19 cellular contexts compared by ENCODE assay signal in genomic region chr7:92330835-92331438, GRCh38.
A peak's percentile ranks its signal among the peaks of the same experiment; 100 is the strongest.
DNase-seq lines count a peak whose midpoint lies in the region; ATAC-seq, FAIRE-seq and TF ChIP-seq lines count a peak whose summit lies in the region.
"Had no signal": no experiment of that assay in that cellular context is flagged by ENCODE, and none has a peak within 500 bp of the region (broad histone marks: within the 10 kb centered on the region; RNA-seq: fewer than 3 reads in every experiment).

No MANE protein-coding gene starts in this region.

- no peaks in the 10 kb centered on the region for H3K4me1 ChIP-seq in K562 (replicated peaks in 1 of 2; ENCODE audit: control insufficient read depth in 2 of 2, insufficient read depth in 2 of 2, low read length in 2 of 2)
- no peaks in the 10 kb centered on the region for H3K4me1 ChIP-seq in mucosa of descending colon (ENCODE audit: low read depth)
- no peaks in the 10 kb centered on the region for H3K4me1 ChIP-seq in transverse colon
- H3K4me1 ChIP-seq in endodermal cell (ENCODE audit: control insufficient read depth, insufficient read depth, low read length) = no peaks in the 10 kb centered on the region
- H3K4me1 ChIP-seq: Caco-2 had no signal

- no peak overlapping the region for H3K4me3 Mint-ChIP-seq in endodermal cell
- H3K4me3 Mint-ChIP-seq: CD4-positive, alpha-beta T cell; H9 had no signal

- no peaks in the 10 kb centered on the region for H4K20me1 ChIP-seq in K562 (replicated peaks; ENCODE audit: control insufficient read depth, insufficient read depth, low read length)

- CTCF ChIA-PET in K562 (lab: Yijun Ruan, JAX; ENCODE audit: low intra/inter-chr PET ratio) = no interaction called here

- H3K9me3 Mint-ChIP-seq in endodermal cell = peaks cover 7% of the 10 kb centered on the region

- no peaks in the 10 kb centered on the region for H3K27me3 Mint-ChIP-seq in endodermal cell (ENCODE audit: insufficient read depth)
- H3K27me3 Mint-ChIP-seq: CD4-positive, alpha-beta T cell had no signal

- H3K9ac ChIP-seq in K562 (ENCODE audit: insufficient read depth in 1 of 2, low read depth in 2 of 2, low read length in 2 of 2) (no peak overlapping the region), endodermal cell (ENCODE audit: extremely low read depth, low read length, poor library complexity, severe bottlenecking) (no peak overlapping the region)

- no peak for FAIRE-seq in K562 (lab: Jason Lieb, UNC)
- FAIRE-seq: GM12892, GM18507 had no signal

- no peak overlapping the region for H3K27ac Mint-ChIP-seq in endodermal cell
- H3K27ac Mint-ChIP-seq: CD4-positive, alpha-beta T cell; H9 had no signal

- H3K4me2 ChIP-seq in K562 (ENCODE audit: insufficient read depth, low read length) = no peak overlapping the region

- no peak for TF ChIP-seq RAD21 in K562 (CRISPR knock-in tag; conservative IDR thresholded peaks at IDR 0.05 in 1 of 2, IDR thresholded peaks at IDR 0.05 in 1 of 2)

- no peak overlapping the region for H2AFZ ChIP-seq in K562 (ENCODE audit: low read depth, low read length)

- H3K27me3 ChIP-seq in K562 (ENCODE audit: control insufficient read depth in 2 of 2, insufficient read depth in 2 of 2, low read length in 2 of 2) (no peaks in the 10 kb centered on the region), transverse colon (no peaks in the 10 kb centered on the region), endodermal cell (ENCODE audit: control insufficient read depth, insufficient read depth, low read length, poor library complexity, severe bottlenecking) (no peaks in the 10 kb centered on the region)

- POLR2A ChIA-PET in K562 (lab: Yijun Ruan, JAX) = no interaction called here

- H3K4me3 ChIP-seq in K562 (no peak overlapping the region), mucosa of descending colon (no peak overlapping the region), transverse colon (no peak overlapping the region), endodermal cell (ENCODE audit: low read length) (no peak overlapping the region)

- in situ Hi-C loops in K562 (cut with MboI) (no loop called here), transverse colon (cut with MboI; ENCODE audit: low pct_ligation_motif_present in 1 of 4, low pct_unique_long_range_greater_than_20kb in 1 of 4, low sequenced_read_pairs in 3 of 4) (no loop called here)

- no peaks in the 10 kb centered on the region for H3K79me2 ChIP-seq in K562 (ENCODE audit: control insufficient read depth, insufficient read depth, low read length)

- no peak for ATAC-seq in K562
- ATAC-seq in left lobe of liver = peak; percentile 94
- peak; percentile 75 for ATAC-seq in mucosa of descending colon

- no peak for DNase-seq in K562 (ENCODE audit: extremely low read depth in 1 of 4, low spot score in 3 of 4)
- no peak for DNase-seq in left lobe of liver (ENCODE audit: low spot score)
- peak in 1 of 3 donors; percentile 25 for DNase-seq in mucosa of descending colon
- peak; percentile 8 for DNase-seq in transverse colon
- DNase-seq in inferior parietal cortex (ENCODE audit: extremely low spot score) = no peak
- no peak for DNase-seq in endodermal cell
- DNase-seq in cerebellar cortex (ENCODE audit: low spot score) = no peak
- DNase-seq in NAMALWA (ENCODE audit: low spot score) = no peak
- DNase-seq: AML-193; Caco-2; CD4-positive, alpha-beta T cell; DMS153; DMS79; GDM1; GOT3; H9 had no signal

- WGBS in K562 (ENCODE audit: insufficient coverage, low coverage, missing lambda C conversion rate) = 71% methylated on average over 4 of the region's 4 CpGs
- 68 to 75% methylated on average over 2 to 4 of the region's 4 CpGs for whole genome bisulfite sequencing in transverse colon (ENCODE audit: low coverage in 1 of 2), 2 donors
- WGBS in endodermal cell (ENCODE audit: insufficient coverage in 1 of 2, insufficient read length in 1 of 2), 2 experiments = 95 to 100% methylated on average over 1 to 4 of the region's 4 CpGs

- TF ChIP-seq EP300 in K562 (IDR thresholded peaks at IDR 0.05; ENCODE audit: low read length) = no peak
- no peak for TF ChIP-seq EP300 in transverse colon (IDR thresholded peaks at IDR 0.05; ENCODE audit: low read depth)

- no peak for TF ChIP-seq CTCF in K562 (IDR thresholded peaks at IDR 0.05 in 2 of 3, conservative IDR thresholded peaks at IDR 0.05 in 1 of 3; ENCODE audit: insufficient read depth in 2 of 3, low read depth in 1 of 3, low read length in 3 of 3)
- TF ChIP-seq CTCF in mucosa of descending colon (IDR thresholded peaks at IDR 0.05) = no peak
- TF ChIP-seq CTCF in transverse colon (IDR thresholded peaks at IDR 0.05) = no peak
- no peak for TF ChIP-seq CTCF in endodermal cell (conservative IDR thresholded peaks at IDR 0.05)

- peaks cover 5% of the 10 kb centered on the region for H3K4me1 Mint-ChIP-seq in endodermal cell
- H3K4me1 Mint-ChIP-seq: H9 had no signal

- H3K9me1 ChIP-seq in K562 (ENCODE audit: control insufficient read depth, insufficient read depth, low read length) = no peaks in the 10 kb centered on the region

- TF ChIP-seq POLR2A in K562 (conservative IDR thresholded peaks at IDR 0.05) (no peak), transverse colon (IDR thresholded peaks at IDR 0.05) (no peak)

- H3K27ac ChIP-seq in K562 (ENCODE audit: extremely low read depth, low read depth, low read length) (no peak overlapping the region), transverse colon (no peak overlapping the region), endodermal cell (ENCODE audit: low read depth, low read length) (no peak overlapping the region)
- H3K27ac ChIP-seq: C4-2B had no signal

- no TSS peak for BruUV-seq in K562 (replicated peaks; lab: Mats Ljungman, UMichigan)

- H3K36me3 Mint-ChIP-seq in endodermal cell (ENCODE audit: low read depth) = peaks cover 22% of the 10 kb centered on the region

- intact Hi-C loops in K562 (cut with micrococcal nuclease) = no loop called here
- intact Hi-C loops in mucosa of descending colon (cut with DNase I, micrococcal nuclease) = no loop called here
- intact Hi-C loops in transverse colon (cut with DNase I; ENCODE audit: low total_unique reads) = no loop called here

- H3K9me3 ChIP-seq in K562 (replicated peaks; ENCODE audit: control insufficient read depth, insufficient read depth, low read depth, low read length) (no peaks in the 10 kb centered on the region), mucosa of descending colon (no peaks in the 10 kb centered on the region), transverse colon (peaks cover 0 to 8% of the 10 kb centered on the region in 2 donors), endodermal cell (ENCODE audit: control insufficient read depth, low read length) (peaks cover 9% of the 10 kb centered on the region)

- H3K36me3 ChIP-seq in K562 (ENCODE audit: control insufficient read depth, insufficient read depth, low read length) (no peaks in the 10 kb centered on the region; the same call in 2 of the 3 replicates), mucosa of descending colon (ENCODE audit: low read depth) (no peaks in the 10 kb centered on the region), transverse colon (peaks cover 0 to 14% (median 3%) of the 10 kb centered on the region in 4 donors), endodermal cell (ENCODE audit: control insufficient read depth, insufficient read depth, low read length) (peaks cover 28% of the 10 kb centered on the region)

TF ChIP-seq in K562, 482 proteins besides CTCF, POLR2A, EP300 and RAD21:
- TF ChIP-seq MAFF (IDR thresholded peaks at IDR 0.05; ENCODE audit: low read length) (peak; percentile 28; the same call in 1 of the 2 replicates), EWSR1 (IDR thresholded peaks at IDR 0.05; ENCODE audit: borderline replicate concordance, low read depth, partially characterized antibody) (no peak), ZNF24 (IDR thresholded peaks at IDR 0.05) (no peak), ZNF316 (IDR thresholded peaks at IDR 0.05) (peak; percentile 75), CREBBP (IDR thresholded peaks at IDR 0.05; ENCODE audit: low read depth, low read length) (no peak), NRF1 (conservative IDR thresholded peaks at IDR 0.05 in 1 of 2, IDR thresholded peaks at IDR 0.05 in 1 of 2) (no peak)
